ENCODE assay signal across 2 cellular contexts in the genomic region with DNA sequence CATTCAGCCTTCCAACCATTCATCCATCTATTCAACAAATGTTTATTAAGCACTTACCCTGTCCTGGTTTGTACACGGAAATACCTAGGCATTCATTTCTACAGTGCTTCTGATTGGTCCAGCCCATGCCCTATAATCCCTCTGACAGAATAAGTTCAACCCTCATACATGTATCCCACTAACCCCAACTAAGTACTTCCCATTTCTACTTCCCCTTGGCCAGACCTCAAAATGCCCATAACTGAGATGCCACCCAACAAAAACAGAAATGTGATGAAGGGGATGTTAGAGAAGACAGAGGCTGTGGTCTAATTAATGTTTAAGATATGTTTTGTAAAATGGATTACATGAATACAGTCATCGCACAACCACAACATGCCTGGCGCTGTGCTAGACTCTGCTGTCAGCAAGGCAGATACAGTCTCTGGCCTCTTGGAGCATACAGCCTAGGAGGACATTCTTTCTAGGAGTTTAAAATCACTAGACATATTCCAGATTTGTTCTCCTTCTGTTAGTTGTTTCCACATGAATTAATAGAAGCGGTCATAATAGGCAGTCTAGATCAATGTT.
TF ChIP-seq lines count a peak whose summit lies in the region.

No MANE protein-coding gene starts in this region.

TF ChIP-seq in A549, 52 proteins besides CTCF, POLR2A, EP300 and RAD21:
- no peak for TF ChIP-seq ZSCAN20 (CRISPR knock-in tag; IDR thresholded peaks at IDR 0.05)
- TF ChIP-seq, protein P1, sequence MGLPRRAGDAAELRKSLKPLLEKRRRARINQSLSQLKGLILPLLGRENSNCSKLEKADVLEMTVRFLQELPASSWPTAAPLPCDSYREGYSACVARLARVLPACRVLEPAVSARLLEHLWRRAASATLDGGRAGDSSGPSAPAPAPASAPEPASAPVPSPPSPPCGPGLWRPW (IDR thresholded peaks at IDR 0.05), result no peak
- TF ChIP-seq, protein P2, sequence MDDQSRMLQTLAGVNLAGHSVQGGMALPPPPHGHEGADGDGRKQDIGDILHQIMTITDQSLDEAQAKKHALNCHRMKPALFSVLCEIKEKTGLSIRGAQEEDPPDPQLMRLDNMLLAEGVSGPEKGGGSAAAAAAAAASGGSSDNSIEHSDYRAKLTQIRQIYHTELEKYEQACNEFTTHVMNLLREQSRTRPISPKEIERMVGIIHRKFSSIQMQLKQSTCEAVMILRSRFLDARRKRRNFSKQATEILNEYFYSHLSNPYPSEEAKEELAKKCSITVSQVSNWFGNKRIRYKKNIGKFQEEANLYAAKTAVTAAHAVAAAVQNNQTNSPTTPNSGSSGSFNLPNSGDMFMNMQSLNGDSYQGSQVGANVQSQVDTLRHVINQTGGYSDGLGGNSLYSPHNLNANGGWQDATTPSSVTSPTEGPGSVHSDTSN (IDR thresholded peaks at IDR 0.05), result no peak
- TF ChIP-seq RNF2 (IDR thresholded peaks at IDR 0.05; ENCODE audit: borderline replicate concordance, low read depth), result no peak
- TF ChIP-seq MAFK (IDR thresholded peaks at IDR 0.05; ENCODE audit: partially characterized antibody), result no peak
- no peak for TF ChIP-seq FOXS1 (CRISPR knock-in tag; IDR thresholded peaks at IDR 0.05)
- TF ChIP-seq SREBF2 (IDR thresholded peaks at IDR 0.05), result no peak
- no peak for TF ChIP-seq PHF8 (IDR thresholded peaks at IDR 0.05; ENCODE audit: borderline replicate concordance, low read depth)
- TF ChIP-seq MAZ (IDR thresholded peaks at IDR 0.05; ENCODE audit: borderline replicate concordance, low read depth, low read length), result no peak
- no peak for TF ChIP-seq CBX2 (IDR thresholded peaks at IDR 0.05; ENCODE audit: borderline replicate concordance, low read depth)
- TF ChIP-seq, protein P3, sequence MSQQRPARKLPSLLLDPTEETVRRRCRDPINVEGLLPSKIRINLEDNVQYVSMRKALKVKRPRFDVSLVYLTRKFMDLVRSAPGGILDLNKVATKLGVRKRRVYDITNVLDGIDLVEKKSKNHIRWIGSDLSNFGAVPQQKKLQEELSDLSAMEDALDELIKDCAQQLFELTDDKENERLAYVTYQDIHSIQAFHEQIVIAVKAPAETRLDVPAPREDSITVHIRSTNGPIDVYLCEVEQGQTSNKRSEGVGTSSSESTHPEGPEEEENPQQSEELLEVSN (IDR thresholded peaks at IDR 0.05; ENCODE audit: borderline replicate concordance, low read depth), result no peak
- no peak for TF ChIP-seq CBX8 (IDR thresholded peaks at IDR 0.05)
- TF ChIP-seq RARB (CRISPR knock-in tag; IDR thresholded peaks at IDR 0.05), result no peak
- TF ChIP-seq NR3C1 (IDR thresholded peaks at IDR 0.05), result no peak
- no peak for TF ChIP-seq CEBPB (IDR thresholded peaks at IDR 0.05)
TF ChIP-seq in A549: peak in this region for 0.

TF ChIP-seq in GM12878, 131 proteins besides CTCF, POLR2A, EP300 and RAD21:
- TF ChIP-seq ATF7 (IDR thresholded peaks at IDR 0.05; ENCODE audit: low read depth), result no peak
- TF ChIP-seq RCOR1 (conservative IDR thresholded peaks at IDR 0.05; ENCODE audit: low read depth, low read length), result no peak
- TF ChIP-seq POLR2AphosphoS5 (IDR thresholded peaks at IDR 0.05; ENCODE audit: low read length), result 0 out of 2 replicates have a peak, but pooled peaks have one; percentile 42
- TF ChIP-seq LARP7 (IDR thresholded peaks at IDR 0.05), result no peak
- TF ChIP-seq, protein P4, sequence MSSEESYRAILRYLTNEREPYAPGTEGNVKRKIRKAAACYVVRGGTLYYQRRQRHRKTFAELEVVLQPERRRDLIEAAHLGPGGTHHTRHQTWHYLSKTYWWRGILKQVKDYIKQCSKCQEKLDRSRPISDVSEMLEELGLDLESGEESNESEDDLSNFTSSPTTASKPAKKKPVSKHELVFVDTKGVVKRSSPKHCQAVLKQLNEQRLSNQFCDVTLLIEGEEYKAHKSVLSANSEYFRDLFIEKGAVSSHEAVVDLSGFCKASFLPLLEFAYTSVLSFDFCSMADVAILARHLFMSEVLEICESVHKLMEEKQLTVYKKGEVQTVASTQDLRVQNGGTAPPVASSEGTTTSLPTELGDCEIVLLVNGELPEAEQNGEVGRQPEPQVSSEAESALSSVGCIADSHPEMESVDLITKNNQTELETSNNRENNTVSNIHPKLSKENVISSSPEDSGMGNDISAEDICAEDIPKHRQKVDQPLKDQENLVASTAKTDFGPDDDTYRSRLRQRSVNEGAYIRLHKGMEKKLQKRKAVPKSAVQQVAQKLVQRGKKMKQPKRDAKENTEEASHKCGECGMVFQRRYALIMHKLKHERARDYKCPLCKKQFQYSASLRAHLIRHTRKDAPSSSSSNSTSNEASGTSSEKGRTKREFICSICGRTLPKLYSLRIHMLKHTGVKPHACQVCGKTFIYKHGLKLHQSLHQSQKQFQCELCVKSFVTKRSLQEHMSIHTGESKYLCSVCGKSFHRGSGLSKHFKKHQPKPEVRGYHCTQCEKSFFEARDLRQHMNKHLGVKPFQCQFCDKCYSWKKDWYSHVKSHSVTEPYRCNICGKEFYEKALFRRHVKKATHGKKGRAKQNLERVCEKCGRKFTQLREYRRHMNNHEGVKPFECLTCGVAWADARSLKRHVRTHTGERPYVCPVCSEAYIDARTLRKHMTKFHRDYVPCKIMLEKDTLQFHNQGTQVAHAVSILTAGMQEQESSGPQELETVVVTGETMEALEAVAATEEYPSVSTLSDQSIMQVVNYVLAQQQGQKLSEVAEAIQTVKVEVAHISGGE (CRISPR knock-in tag; IDR thresholded peaks at IDR 0.05), result peak; percentile 32; the same call in 1 of the 2 replicates
- TF ChIP-seq, protein P5, sequence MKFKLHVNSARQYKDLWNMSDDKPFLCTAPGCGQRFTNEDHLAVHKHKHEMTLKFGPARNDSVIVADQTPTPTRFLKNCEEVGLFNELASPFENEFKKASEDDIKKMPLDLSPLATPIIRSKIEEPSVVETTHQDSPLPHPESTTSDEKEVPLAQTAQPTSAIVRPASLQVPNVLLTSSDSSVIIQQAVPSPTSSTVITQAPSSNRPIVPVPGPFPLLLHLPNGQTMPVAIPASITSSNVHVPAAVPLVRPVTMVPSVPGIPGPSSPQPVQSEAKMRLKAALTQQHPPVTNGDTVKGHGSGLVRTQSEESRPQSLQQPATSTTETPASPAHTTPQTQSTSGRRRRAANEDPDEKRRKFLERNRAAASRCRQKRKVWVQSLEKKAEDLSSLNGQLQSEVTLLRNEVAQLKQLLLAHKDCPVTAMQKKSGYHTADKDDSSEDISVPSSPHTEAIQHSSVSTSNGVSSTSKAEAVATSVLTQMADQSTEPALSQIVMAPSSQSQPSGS (IDR thresholded peaks at IDR 0.05; ENCODE audit: low read length), result no peak
- TF ChIP-seq, protein P6, sequence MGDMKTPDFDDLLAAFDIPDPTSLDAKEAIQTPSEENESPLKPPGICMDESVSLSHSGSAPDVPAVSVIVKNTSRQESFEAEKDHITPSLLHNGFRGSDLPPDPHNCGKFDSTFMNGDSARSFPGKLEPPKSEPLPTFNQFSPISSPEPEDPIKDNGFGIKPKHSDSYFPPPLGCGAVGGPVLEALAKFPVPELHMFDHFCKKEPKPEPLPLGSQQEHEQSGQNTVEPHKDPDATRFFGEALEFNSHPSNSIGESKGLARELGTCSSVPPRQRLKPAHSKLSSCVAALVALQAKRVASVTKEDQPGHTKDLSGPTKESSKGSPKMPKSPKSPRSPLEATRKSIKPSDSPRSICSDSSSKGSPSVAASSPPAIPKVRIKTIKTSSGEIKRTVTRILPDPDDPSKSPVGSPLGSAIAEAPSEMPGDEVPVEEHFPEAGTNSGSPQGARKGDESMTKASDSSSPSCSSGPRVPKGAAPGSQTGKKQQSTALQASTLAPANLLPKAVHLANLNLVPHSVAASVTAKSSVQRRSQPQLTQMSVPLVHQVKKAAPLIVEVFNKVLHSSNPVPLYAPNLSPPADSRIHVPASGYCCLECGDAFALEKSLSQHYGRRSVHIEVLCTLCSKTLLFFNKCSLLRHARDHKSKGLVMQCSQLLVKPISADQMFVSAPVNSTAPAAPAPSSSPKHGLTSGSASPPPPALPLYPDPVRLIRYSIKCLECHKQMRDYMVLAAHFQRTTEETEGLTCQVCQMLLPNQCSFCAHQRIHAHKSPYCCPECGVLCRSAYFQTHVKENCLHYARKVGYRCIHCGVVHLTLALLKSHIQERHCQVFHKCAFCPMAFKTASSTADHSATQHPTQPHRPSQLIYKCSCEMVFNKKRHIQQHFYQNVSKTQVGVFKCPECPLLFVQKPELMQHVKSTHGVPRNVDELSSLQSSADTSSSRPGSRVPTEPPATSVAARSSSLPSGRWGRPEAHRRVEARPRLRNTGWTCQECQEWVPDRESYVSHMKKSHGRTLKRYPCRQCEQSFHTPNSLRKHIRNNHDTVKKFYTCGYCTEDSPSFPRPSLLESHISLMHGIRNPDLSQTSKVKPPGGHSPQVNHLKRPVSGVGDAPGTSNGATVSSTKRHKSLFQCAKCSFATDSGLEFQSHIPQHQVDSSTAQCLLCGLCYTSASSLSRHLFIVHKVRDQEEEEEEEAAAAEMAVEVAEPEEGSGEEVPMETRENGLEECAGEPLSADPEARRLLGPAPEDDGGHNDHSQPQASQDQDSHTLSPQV (IDR thresholded peaks at IDR 0.05), result no peak
- TF ChIP-seq, protein P7, sequence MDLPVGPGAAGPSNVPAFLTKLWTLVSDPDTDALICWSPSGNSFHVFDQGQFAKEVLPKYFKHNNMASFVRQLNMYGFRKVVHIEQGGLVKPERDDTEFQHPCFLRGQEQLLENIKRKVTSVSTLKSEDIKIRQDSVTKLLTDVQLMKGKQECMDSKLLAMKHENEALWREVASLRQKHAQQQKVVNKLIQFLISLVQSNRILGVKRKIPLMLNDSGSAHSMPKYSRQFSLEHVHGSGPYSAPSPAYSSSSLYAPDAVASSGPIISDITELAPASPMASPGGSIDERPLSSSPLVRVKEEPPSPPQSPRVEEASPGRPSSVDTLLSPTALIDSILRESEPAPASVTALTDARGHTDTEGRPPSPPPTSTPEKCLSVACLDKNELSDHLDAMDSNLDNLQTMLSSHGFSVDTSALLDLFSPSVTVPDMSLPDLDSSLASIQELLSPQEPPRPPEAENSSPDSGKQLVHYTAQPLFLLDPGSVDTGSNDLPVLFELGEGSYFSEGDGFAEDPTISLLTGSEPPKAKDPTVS (IDR thresholded peaks at IDR 0.05; ENCODE audit: low read depth, low read length), result no peak
- TF ChIP-seq, protein P8, sequence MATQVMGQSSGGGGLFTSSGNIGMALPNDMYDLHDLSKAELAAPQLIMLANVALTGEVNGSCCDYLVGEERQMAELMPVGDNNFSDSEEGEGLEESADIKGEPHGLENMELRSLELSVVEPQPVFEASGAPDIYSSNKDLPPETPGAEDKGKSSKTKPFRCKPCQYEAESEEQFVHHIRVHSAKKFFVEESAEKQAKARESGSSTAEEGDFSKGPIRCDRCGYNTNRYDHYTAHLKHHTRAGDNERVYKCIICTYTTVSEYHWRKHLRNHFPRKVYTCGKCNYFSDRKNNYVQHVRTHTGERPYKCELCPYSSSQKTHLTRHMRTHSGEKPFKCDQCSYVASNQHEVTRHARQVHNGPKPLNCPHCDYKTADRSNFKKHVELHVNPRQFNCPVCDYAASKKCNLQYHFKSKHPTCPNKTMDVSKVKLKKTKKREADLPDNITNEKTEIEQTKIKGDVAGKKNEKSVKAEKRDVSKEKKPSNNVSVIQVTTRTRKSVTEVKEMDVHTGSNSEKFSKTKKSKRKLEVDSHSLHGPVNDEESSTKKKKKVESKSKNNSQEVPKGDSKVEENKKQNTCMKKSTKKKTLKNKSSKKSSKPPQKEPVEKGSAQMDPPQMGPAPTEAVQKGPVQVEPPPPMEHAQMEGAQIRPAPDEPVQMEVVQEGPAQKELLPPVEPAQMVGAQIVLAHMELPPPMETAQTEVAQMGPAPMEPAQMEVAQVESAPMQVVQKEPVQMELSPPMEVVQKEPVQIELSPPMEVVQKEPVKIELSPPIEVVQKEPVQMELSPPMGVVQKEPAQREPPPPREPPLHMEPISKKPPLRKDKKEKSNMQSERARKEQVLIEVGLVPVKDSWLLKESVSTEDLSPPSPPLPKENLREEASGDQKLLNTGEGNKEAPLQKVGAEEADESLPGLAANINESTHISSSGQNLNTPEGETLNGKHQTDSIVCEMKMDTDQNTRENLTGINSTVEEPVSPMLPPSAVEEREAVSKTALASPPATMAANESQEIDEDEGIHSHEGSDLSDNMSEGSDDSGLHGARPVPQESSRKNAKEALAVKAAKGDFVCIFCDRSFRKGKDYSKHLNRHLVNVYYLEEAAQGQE (IDR thresholded peaks at IDR 0.05; ENCODE audit: low read depth, low read length), result no peak
- 0 out of 2 replicates have a peak, but pooled peaks have one; percentile 32 for TF ChIP-seq IKZF1 (conservative IDR thresholded peaks at IDR 0.05)
- TF ChIP-seq NR2C1 (IDR thresholded peaks at IDR 0.05), result no peak
- no peak for TF ChIP-seq MTA2 (IDR thresholded peaks at IDR 0.05; ENCODE audit: low read depth)
